Comparison of ENCODE assay signal across 33 cellular contexts in the genomic region with DNA sequence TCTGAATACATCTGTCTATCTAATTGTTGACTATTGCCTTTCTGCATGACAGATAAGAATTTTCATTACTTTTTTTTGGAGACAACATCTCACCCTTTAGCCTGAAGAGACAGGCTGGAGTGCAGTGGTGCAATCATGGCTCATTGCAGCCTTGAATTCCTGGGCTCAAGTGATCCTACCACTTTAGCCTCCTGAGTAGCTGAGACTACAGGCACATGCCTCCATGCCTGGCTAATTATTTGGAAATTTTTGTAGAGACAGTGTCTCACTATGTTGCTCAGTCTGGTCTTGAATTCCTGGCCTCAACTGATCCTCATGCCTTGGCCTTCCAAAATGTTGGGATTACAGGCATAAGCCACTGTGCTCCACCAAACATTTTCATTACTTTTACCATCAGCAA.
DNase-seq lines count a peak whose midpoint lies in the region; ATAC-seq and TF ChIP-seq lines count a peak whose summit lies in the region.
"Had no signal": no experiment of that assay in that cellular context is flagged by ENCODE, and none has a peak within 500 bp of the region (broad histone marks: within the 10 kb centered on the region; RNA-seq: fewer than 3 reads in every experiment).

No MANE protein-coding gene starts in this region.

- POLR2A ChIA-PET in WTC11 (lab: Charles Lee) = no interaction called here

- no peak overlapping the region for H3K14ac ChIP-seq in trophoblast cell (ENCODE audit: low read length)

- no peak for TF ChIP-seq CTCF in AG10803 (conservative IDR thresholded peaks at IDR 0.05; ENCODE audit: low read length)
- no peak for TF ChIP-seq CTCF in WTC11 (IDR thresholded peaks at IDR 0.05)

- H3K4me3 Mint-ChIP-seq in WTC11 = no peak overlapping the region
- H3K4me3 Mint-ChIP-seq: B cell; CD14-positive monocyte; CD4-positive, alpha-beta memory T cell; CD4-positive, alpha-beta T cell; CD4-positive, CD25-positive, alpha-beta regulatory T cell; CD8-positive, alpha-beta memory T cell; CD8-positive, alpha-beta T cell had no signal

- H3K27me3 ChIP-seq in trophoblast cell (ENCODE audit: insufficient read depth, low read length) = no peaks in the 10 kb centered on the region
- H3K27me3 ChIP-seq: BE2C; BLaER1; BLaER1 treated with 17β-estradiol and CSF1 and Interleukin-3, amounts not matched to agents 10 nM and 100 nM had no signal

- no peaks in the 10 kb centered on the region for H3K36me3 Mint-ChIP-seq in WTC11
- H3K36me3 Mint-ChIP-seq: CD14-positive monocyte; CD4-positive, alpha-beta memory T cell; CD4-positive, CD25-positive, alpha-beta regulatory T cell; CD8-positive, alpha-beta memory T cell; CD8-positive, alpha-beta T cell had no signal

- no peak overlapping the region for H3K4me2 ChIP-seq in trophoblast cell (ENCODE audit: low read length)
- H3K4me2 ChIP-seq: A549; BLaER1; BLaER1 treated with 17β-estradiol and CSF1 and Interleukin-3, amounts not matched to agents 10 nM and 100 nM had no signal

- H3K23ac ChIP-seq in trophoblast cell (ENCODE audit: low read length) = no peak overlapping the region

- H2AK5ac ChIP-seq in trophoblast cell (ENCODE audit: low read length) = no peak overlapping the region

- no peak overlapping the region for H2BK120ac ChIP-seq in trophoblast cell (ENCODE audit: insufficient read depth, low read length, poor library complexity)

- no peaks in the 10 kb centered on the region; the same call in 1 of the 2 replicates for H3K27me3 Mint-ChIP-seq in WTC11 (ENCODE audit: low read depth)
- H3K27me3 Mint-ChIP-seq: CD4-positive, alpha-beta T cell had no signal

- H2BK12ac ChIP-seq in trophoblast cell (ENCODE audit: low read length) = no peak overlapping the region

- H3K4me1 ChIP-seq in trophoblast cell (ENCODE audit: control insufficient read depth in 1 of 2, insufficient read depth in 2 of 2, low read length in 2 of 2) = peaks cover 0 to 7% of the 10 kb centered on the region in 2 experiments
- H3K4me1 ChIP-seq: A549; BE2C; BLaER1; BLaER1 treated with 17β-estradiol and CSF1 and Interleukin-3, amounts not matched to agents 10 nM and 100 nM; Caco-2 had no signal

- peaks cover 9% of the 10 kb centered on the region; the same call in 1 of the 2 replicates for H3K9me3 Mint-ChIP-seq in WTC11
- H3K9me3 Mint-ChIP-seq: CD4-positive, alpha-beta T cell; CD8-positive, alpha-beta T cell had no signal

- no peak overlapping the region for H3K18ac ChIP-seq in trophoblast cell (ENCODE audit: low read length)

- no peaks in the 10 kb centered on the region for H3K79me2 ChIP-seq in trophoblast cell (ENCODE audit: control insufficient read depth, insufficient read depth, low read length, poor library complexity)

- no peak overlapping the region for H3K27ac Mint-ChIP-seq in WTC11
- H3K27ac Mint-ChIP-seq: B cell; CD14-positive monocyte; CD4-positive, alpha-beta memory T cell; CD4-positive, alpha-beta T cell; CD4-positive, CD25-positive, alpha-beta regulatory T cell; CD8-positive, alpha-beta T cell had no signal

- no peaks in the 10 kb centered on the region for H3K9me3 ChIP-seq in trophoblast cell (ENCODE audit: insufficient read depth, low read depth, low read length)
- H3K9me3 ChIP-seq: A549; BE2C; BLaER1; BLaER1 treated with 17β-estradiol and CSF1 and Interleukin-3, amounts not matched to agents 10 nM and 100 nM; Caco-2 had no signal

- H3K9ac ChIP-seq in trophoblast cell (ENCODE audit: low read length) = no peak overlapping the region
- H3K9ac ChIP-seq: BLaER1; BLaER1 treated with 17β-estradiol and CSF1 and Interleukin-3, amounts not matched to agents 10 nM and 100 nM had no signal

- DNase-seq in AG10803 (ENCODE audit: low read depth) (peak; percentile 3), islet precursor cell (peak; percentile 72), trophoblast cell (peak; percentile 95), WTC11 (ENCODE audit: low spot score) (no peak)
- DNase-seq in activated CD4-positive, alpha-beta T cell treated with anti-CD3 and anti-CD28 coated beads, Interleukin-2, amount 50 U/mL, for 1 hour = no peak
- DNase-seq in activated CD4-positive, alpha-beta T cell treated with anti-CD3 and anti-CD28 coated beads for 48 hours = no peak
- DNase-seq: 8988T; ACHN; AML-193; BE2C; C1 segment of cervical spinal cord; Caco-2; Calu3; CD4-positive, alpha-beta memory T cell; CD4-positive, alpha-beta T cell; CD4-positive, CD25-positive, alpha-beta regulatory T cell; CD8-positive, alpha-beta memory T cell; CD8-positive, alpha-beta T cell; COR-L47; DMS 273 treated with DMSO at 0.1 percent for 48 hours; DMS153; DMS53; DMS79; DMS79 treated with DMSO at 0.1 percent for 48 hours; DND-41; EL had no signal

- CTCF ChIA-PET in WTC11 (lab: Charles Lee) = no interaction called here

- H3K4me1 Mint-ChIP-seq in WTC11 = peaks cover 3% of the 10 kb centered on the region; the same call in 1 of the 2 replicates
- H3K4me1 Mint-ChIP-seq: B cell; CD4-positive, CD25-positive, alpha-beta regulatory T cell; CD8-positive, alpha-beta memory T cell had no signal

- no peak overlapping the region for H2BK5ac ChIP-seq in trophoblast cell (ENCODE audit: low read depth, low read length, poor library complexity)

- no peaks in the 10 kb centered on the region for H3K79me1 ChIP-seq in trophoblast cell (ENCODE audit: low read length)

- H3K36me3 ChIP-seq in trophoblast cell (ENCODE audit: control insufficient read depth in 1 of 2, insufficient read depth in 2 of 2, low read length in 2 of 2) = no peaks in the 10 kb centered on the region
- H3K36me3 ChIP-seq: BE2C; BLaER1; BLaER1 treated with 17β-estradiol and CSF1 and Interleukin-3, amounts not matched to agents 10 nM and 100 nM had no signal

- H3K27ac ChIP-seq in trophoblast cell (ENCODE audit: low read depth, low read length) = no peak overlapping the region
- H3K27ac ChIP-seq: 22Rv1; A549; BLaER1; BLaER1 treated with 17β-estradiol and CSF1 and Interleukin-3, amounts not matched to agents 10 nM and 100 nM; C4-2B had no signal

- H4K12ac ChIP-seq in trophoblast cell (ENCODE audit: low read depth, low read length) = no peak overlapping the region

- H4K8ac ChIP-seq in trophoblast cell (ENCODE audit: low read depth, low read length) = no peak overlapping the region

- H3K4ac ChIP-seq in trophoblast cell (ENCODE audit: low read depth, low read length) = no peak overlapping the region

- no peak overlapping the region for H4K91ac ChIP-seq in trophoblast cell (ENCODE audit: low read depth, low read length)

- H3K4me3 ChIP-seq in AG10803 (ENCODE audit: low read length) = no peak overlapping the region
- no peak overlapping the region for H3K4me3 ChIP-seq in trophoblast cell (ENCODE audit: low read depth, low read length)
- H3K4me3 ChIP-seq: A549; BLaER1; BLaER1 treated with 17β-estradiol and CSF1 and Interleukin-3, amounts not matched to agents 10 nM and 100 nM had no signal

- no peak for ATAC-seq in WTC11
- ATAC-seq: A549; CD8-positive, alpha-beta T cell had no signal

- no peak overlapping the region for H2AFZ ChIP-seq in trophoblast cell (ENCODE audit: insufficient read depth, low read length, poor library complexity)

TF ChIP-seq in WTC11, 78 proteins besides CTCF, POLR2A, EP300 and RAD21:
- no peak for TF ChIP-seq TEAD1 (CRISPR knock-in tag; IDR thresholded peaks at IDR 0.05)
- TF ChIP-seq, protein P1, sequence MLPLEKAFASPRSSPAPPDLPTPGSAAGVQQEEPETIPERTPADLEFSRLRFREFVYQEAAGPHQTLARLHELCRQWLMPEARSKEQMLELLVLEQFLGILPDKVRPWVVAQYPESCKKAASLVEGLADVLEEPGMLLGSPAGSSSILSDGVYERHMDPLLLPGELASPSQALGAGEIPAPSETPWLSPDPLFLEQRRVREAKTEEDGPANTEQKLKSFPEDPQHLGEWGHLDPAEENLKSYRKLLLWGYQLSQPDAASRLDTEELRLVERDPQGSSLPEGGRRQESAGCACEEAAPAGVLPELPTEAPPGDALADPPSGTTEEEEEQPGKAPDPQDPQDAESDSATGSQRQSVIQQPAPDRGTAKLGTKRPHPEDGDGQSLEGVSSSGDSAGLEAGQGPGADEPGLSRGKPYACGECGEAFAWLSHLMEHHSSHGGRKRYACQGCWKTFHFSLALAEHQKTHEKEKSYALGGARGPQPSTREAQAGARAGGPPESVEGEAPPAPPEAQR (CRISPR knock-in tag; IDR thresholded peaks at IDR 0.05) = no peak
- TF ChIP-seq NR3C1 (CRISPR knock-in tag; conservative IDR thresholded peaks at IDR 0.05; ENCODE audit: low read depth) = no peak
- TF ChIP-seq FOXP1 (CRISPR knock-in tag; IDR thresholded peaks at IDR 0.05; ENCODE audit: borderline replicate concordance) = no peak
- TF ChIP-seq KAT7 (CRISPR knock-in tag; IDR thresholded peaks at IDR 0.05; ENCODE audit: borderline replicate concordance) = no peak
- TF ChIP-seq ZNF219 (CRISPR knock-in tag; IDR thresholded peaks at IDR 0.05; ENCODE audit: borderline replicate concordance) = no peak
- no peak for TF ChIP-seq ESRRA (CRISPR knock-in tag; IDR thresholded peaks at IDR 0.05; ENCODE audit: borderline replicate concordance)
- TF ChIP-seq ZNF121 (CRISPR knock-in tag; IDR thresholded peaks at IDR 0.05) = no peak
- no peak for TF ChIP-seq ZNF232 (CRISPR knock-in tag; IDR thresholded peaks at IDR 0.05)
- TF ChIP-seq SP1 (CRISPR knock-in tag; conservative IDR thresholded peaks at IDR 0.05) = no peak

Comparison
In these comparisons a context has a peak if more than half of its experiments do, and no peak if none do; other contexts are left out.
1. DNase-seq: peak in AG10803 (single experiment), islet precursor cell (single experiment) and trophoblast cell (2 of 2); none in activated CD4-positive, alpha-beta T cell treated with anti-CD3 and anti-CD28 coated beads, Interleukin-2, amount 50 U/mL, for 1 hour (single experiment), WTC11 (single experiment) and activated CD4-positive, alpha-beta T cell treated with anti-CD3 and anti-CD28 coated beads for 48 hours (single experiment).